Comparison of ENCODE assay signal across 1 cellular context in genomic region chr12:99278899-99279298, GRCh38.
TF ChIP-seq lines count a peak whose summit lies in the region.

No MANE protein-coding gene starts in this region.

TF ChIP-seq in GM23338, 12 proteins besides CTCF, POLR2A, EP300 and RAD21 (continued from another document):
- no peak for TF ChIP-seq REST (IDR thresholded peaks at IDR 0.05; ENCODE audit: unreplicated experiment)
- no peak for TF ChIP-seq ZNF331 (CRISPR knock-in tag; IDR thresholded peaks at IDR 0.05; ENCODE audit: low read depth)
- no peak for TF ChIP-seq ZNF462 (CRISPR knock-in tag; IDR thresholded peaks at IDR 0.05)
- no peak for TF ChIP-seq EZH2 (IDR thresholded peaks at IDR 0.05; ENCODE audit: low read depth, unreplicated experiment)
- TF ChIP-seq POLR2AphosphoS5 (IDR thresholded peaks at IDR 0.05; ENCODE audit: low read depth) = no peak
- TF ChIP-seq CREB1 (CRISPR knock-in tag; IDR thresholded peaks at IDR 0.05; ENCODE audit: low read depth) = no peak
- TF ChIP-seq JUNB (IDR thresholded peaks at IDR 0.05; ENCODE audit: unreplicated experiment) = no peak
- no peak for TF ChIP-seq STAT1 (IDR thresholded peaks at IDR 0.05; ENCODE audit: unreplicated experiment)
